ENCODE assay signal across 8 cellular contexts in the genomic region with DNA sequence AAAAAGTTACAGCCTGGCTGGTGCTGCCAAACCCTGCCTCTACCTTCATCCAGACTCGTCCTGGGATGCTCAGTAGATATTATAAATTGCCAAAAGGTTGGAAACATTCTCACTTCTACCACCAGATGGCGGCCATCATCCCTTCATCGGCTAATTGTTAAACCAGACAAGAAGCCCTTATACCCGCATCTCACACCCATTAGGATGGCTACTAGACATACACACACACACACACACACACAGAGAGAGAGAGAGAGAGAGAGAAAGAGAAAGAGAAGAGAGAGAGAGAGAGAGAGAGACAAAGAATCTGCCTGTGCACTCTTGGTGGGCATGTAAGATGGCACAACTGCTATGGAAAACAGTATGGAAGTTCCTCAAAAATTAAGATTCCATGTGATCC. TPM values are rescaled to one million over a fixed set of nuclear protein-coding genes. Genes with fewer than 3 reads are reported as not detected.
DNase-seq lines count a peak whose midpoint lies in the region; ATAC-seq and TF ChIP-seq lines count a peak whose summit lies in the region.

No MANE protein-coding gene starts in this region.

- TF ChIP-seq CTCF in C4-2B (conservative IDR thresholded peaks at IDR 0.05) (peak; percentile 85), HFFc6 (IDR thresholded peaks at IDR 0.05) (peak; percentile 80), endothelial cell (IDR thresholded peaks at IDR 0.05; ENCODE audit: unreplicated experiment) (peak; percentile 57)

- H3K27ac ChIP-seq in C4-2B = no peak overlapping the region

- peak overlapping the region; percentile 29 for H3K4me3 Mint-ChIP-seq in HFFc6
- no peak overlapping the region for H3K4me3 Mint-ChIP-seq in endothelial cell (ENCODE audit: unreplicated experiment)

- no peaks in the 10 kb centered on the region for H3K9me3 Mint-ChIP-seq in HFFc6
- no peaks in the 10 kb centered on the region for H3K9me3 Mint-ChIP-seq in endothelial cell (ENCODE audit: unreplicated experiment)

- DNase-seq in HFFc6 (peak; percentile 75), NCI-H82 (lab: John Stamatoyannopoulos, UW) (peak; percentile 88), endothelial cell (ENCODE audit: low spot score) (peak; percentile 57), mucosa of gallbladder (ENCODE audit: low spot score) (peak; percentile 64)
- peak; percentile 36 to 37 for DNase-seq in activated CD8-positive, alpha-beta memory T cell treated with anti-CD3 and anti-CD28 coated beads for 1 hour (ENCODE audit: extremely low read depth in 1 of 2, low read depth in 1 of 2)
- peak; percentile 42 for DNase-seq in stimulated activated naive CD4-positive, alpha-beta T cell treated with Interleukin-2 at 50 U/mL for 16 hours (lab: John Stamatoyannopoulos, UW)

- no peak for ATAC-seq in GM19351 (IDR thresholded peaks at IDR 0.05; ENCODE audit: unreplicated experiment)

- H3K36me3 Mint-ChIP-seq in HFFc6 (ENCODE audit: low read depth) (no peaks in the 10 kb centered on the region), endothelial cell (ENCODE audit: low read depth, unreplicated experiment) (no peaks in the 10 kb centered on the region)

- peaks cover 4% of the 10 kb centered on the region for H3K27me3 Mint-ChIP-seq in HFFc6 (ENCODE audit: insufficient read depth)
- H3K27me3 Mint-ChIP-seq in endothelial cell (ENCODE audit: unreplicated experiment) = peaks cover 1% of the 10 kb centered on the region

- H3K27ac Mint-ChIP-seq in HFFc6 = no peak overlapping the region
- peak overlapping the region; percentile 8 for H3K27ac Mint-ChIP-seq in endothelial cell (ENCODE audit: unreplicated experiment)

- H3K4me1 Mint-ChIP-seq in HFFc6 (ENCODE audit: low read depth) (peaks cover 6% of the 10 kb centered on the region; the same call in 1 of the 2 replicates), endothelial cell (ENCODE audit: unreplicated experiment) (peaks cover 22% of the 10 kb centered on the region)

RNA-seq across cellular contexts. Expression of a gene that starts 15.0 kb away (rescaled TPM):
- total RNA-seq in HFFc6 (2021; fragmentation: NEBNext Ultra II Directional; extraction: Animal tissue kit (Norgen Biotek cat#: 25700)) = not detected
- total RNA-seq in endothelial cell (ENCODE audit: unreplicated experiment) = not detected
- total RNA-seq in mucosa of gallbladder = 4.9 TPM

RNA-seq across cellular contexts. Expression of a gene that starts 32.5 kb away (rescaled TPM):
- 10 to 100 TPM; 41.1 to 48.5 (median 45.6) TPM for total RNA-seq in HFFc6 (2021; fragmentation: NEBNext Ultra II Directional; extraction: Animal tissue kit (Norgen Biotek cat#: 25700))
- total RNA-seq in endothelial cell (ENCODE audit: unreplicated experiment) (64.8 TPM), mucosa of gallbladder (35.9 TPM)

RNA-seq across cellular contexts. Expression of a gene that starts 57.9 kb away (rescaled TPM):
- 1 to 10 TPM; 3.3 to 5.1 (median 4.6) TPM for total RNA-seq in HFFc6 (2021; fragmentation: NEBNext Ultra II Directional; extraction: Animal tissue kit (Norgen Biotek cat#: 25700))
- total RNA-seq in endothelial cell (ENCODE audit: unreplicated experiment) (11.6 TPM), mucosa of gallbladder (9.2 TPM)

Comparison
In these comparisons a context has a peak if more than half of its experiments do, and no peak if none do; other contexts are left out.
1. DNase-seq: peak in every context shown above with its lines; median percentile 88 in NCI-H82; 75 in HFFc6; 64 in mucosa of gallbladder; 57 in endothelial cell; 42 in stimulated activated naive CD4-positive, alpha-beta T cell treated with Interleukin-2 at 50 U/mL for 16 hours; 36 in activated CD8-positive, alpha-beta memory T cell treated with anti-CD3 and anti-CD28 coated beads for 1 hour.